Comparison of ENCODE assay signal across 13 cellular contexts in the genomic region with DNA sequence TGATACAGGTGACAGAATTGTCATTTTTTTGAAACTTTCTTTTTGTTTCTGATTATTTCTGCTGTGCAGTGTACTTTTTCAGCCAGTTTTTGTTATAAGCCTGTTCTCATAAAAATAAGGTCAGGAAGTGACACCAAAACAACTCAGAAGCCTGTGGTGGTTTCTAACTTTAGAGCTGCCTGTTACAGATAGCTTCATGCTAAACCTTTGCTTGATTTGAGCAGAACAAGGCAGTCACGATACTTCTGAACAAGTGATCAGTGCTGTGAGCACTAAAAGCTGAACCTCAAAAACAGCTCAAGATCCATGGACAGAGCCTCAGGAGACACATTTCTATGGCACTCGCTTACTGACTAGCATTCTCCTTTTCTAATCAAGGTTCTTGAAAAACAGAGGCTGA.
A peak's percentile ranks its signal among the peaks of the same experiment; 100 is the strongest.
DNase-seq lines count a peak whose midpoint lies in the region; ATAC-seq, FAIRE-seq and TF ChIP-seq lines count a peak whose summit lies in the region.
"Had no signal": no experiment of that assay in that cellular context is flagged by ENCODE, and none has a peak within 500 bp of the region (broad histone marks: within the 10 kb centered on the region; RNA-seq: fewer than 3 reads in every experiment).

No MANE protein-coding gene starts in this region.

- H3K4me1 ChIP-seq in mucosa of descending colon (ENCODE audit: low read depth) (no peaks in the 10 kb centered on the region), Caco-2 (no peaks in the 10 kb centered on the region)

- TF ChIP-seq POLR2A in GM12891 (IDR thresholded peaks at IDR 0.05; ENCODE audit: low read depth, low read length), result no peak

- POLR2A ChIA-PET in Caco-2 (lab: Charles Lee), result no interaction called here

- intact Hi-C loops in mucosa of descending colon (cut with DNase I, micrococcal nuclease), result no loop called here
- intact Hi-C loops in Caco-2 (cut with micrococcal nuclease; ENCODE audit: unreplicated experiment), result no loop called here

- H3K4me3 ChIP-seq in mucosa of descending colon (no peak overlapping the region), Caco-2 (ENCODE audit: low read depth, low read length) (no peak overlapping the region)

- CTCF ChIA-PET in Caco-2 (lab: Charles Lee), result no interaction called here

- TF ChIP-seq CTCF in mucosa of descending colon (IDR thresholded peaks at IDR 0.05) (no peak), Caco-2 (IDR thresholded peaks at IDR 0.05; ENCODE audit: insufficient read depth in 1 of 2, low read depth in 1 of 2, low read length in 1 of 2, severe bottlenecking in 1 of 2, unreplicated experiment in 1 of 2) (no peak)

- peaks cover 23% of the 10 kb centered on the region for H3K36me3 Mint-ChIP-seq in T-helper 2 cell treated with Interferon-gamma antibody and Interleukin-4, amounts not matched to agents 5 μg/mL and 100 μg/mL, for 36 hours (ENCODE audit: low read depth)
- H3K36me3 Mint-ChIP-seq in Caco-2 (ENCODE audit: insufficient read depth, unreplicated experiment), result peaks cover under 1% of the 10 kb centered on the region

- H3K27me3 Mint-ChIP-seq in T-helper 2 cell treated with Interferon-gamma antibody and Interleukin-4, amounts not matched to agents 5 μg/mL and 100 μg/mL, for 36 hours (ENCODE audit: low read depth), result no peaks in the 10 kb centered on the region
- H3K27me3 Mint-ChIP-seq in Caco-2 (ENCODE audit: insufficient read depth, unreplicated experiment), result no peaks in the 10 kb centered on the region

- peak; percentile 85 for FAIRE-seq in GM12891 (lab: Jason Lieb, UNC)
- FAIRE-seq: GM12892 had no signal

- no peaks in the 10 kb centered on the region; the same call in 1 of the 2 replicates for H3K27me3 ChIP-seq in Caco-2 (replicated peaks; ENCODE audit: control insufficient read depth, insufficient read depth, low read length)

- BruUV-seq in Caco-2 (replicated peaks; lab: Mats Ljungman, UMichigan), result no TSS peak

- peak overlapping the region; percentile 87 for H3K27ac Mint-ChIP-seq in T-helper 2 cell treated with Interferon-gamma antibody and Interleukin-4, amounts not matched to agents 5 μg/mL and 100 μg/mL, for 36 hours
- H3K27ac Mint-ChIP-seq in Caco-2 (ENCODE audit: unreplicated experiment), result no peak overlapping the region

- H3K9me3 ChIP-seq in mucosa of descending colon (no peaks in the 10 kb centered on the region), Caco-2 (no peaks in the 10 kb centered on the region)

- ATAC-seq in GM21723 (IDR thresholded peaks at IDR 0.05; ENCODE audit: unreplicated experiment) (peak; percentile 75), mucosa of descending colon (peak; percentile 66)

- peaks cover 66% of the 10 kb centered on the region for H3K4me1 Mint-ChIP-seq in T-helper 2 cell treated with Interferon-gamma antibody and Interleukin-4, amounts not matched to agents 5 μg/mL and 100 μg/mL, for 36 hours (ENCODE audit: low read depth)
- no peaks in the 10 kb centered on the region for H3K4me1 Mint-ChIP-seq in Caco-2 (ENCODE audit: low read depth, unreplicated experiment)

- H3K4me3 Mint-ChIP-seq in T-helper 2 cell treated with Interferon-gamma antibody and Interleukin-4, amounts not matched to agents 5 μg/mL and 100 μg/mL, for 36 hours, result peak overlapping the region; percentile 69
- no peak overlapping the region for H3K4me3 Mint-ChIP-seq in Caco-2 (ENCODE audit: unreplicated experiment)

- no peak for DNase-seq in GM12891 (ENCODE audit: insufficient read length, low spot score)
- no peak for DNase-seq in T-helper 2 cell treated with Interferon-gamma antibody and Interleukin-4, amounts not matched to agents 5 μg/mL and 100 μg/mL, for 36 hours (ENCODE audit: low spot score)
- no peak for DNase-seq in mucosa of descending colon
- no peak for DNase-seq in Caco-2
- DNase-seq in cerebellar cortex (ENCODE audit: low spot score), result no peak
- DNase-seq in SIG-M5 (lab: John Stamatoyannopoulos, UW), result no peak
- DNase-seq in iPS-NIHi11 (ENCODE audit: low spot score), result no peak
- DNase-seq: activated CD8-positive, alpha-beta memory T cell treated with anti-CD3 and anti-CD28 coated beads for 24 hours; midbrain; NCI-H1436 treated with DMSO at 0.1 percent for 48 hours; SW 1271 had no signal

- H3K36me3 ChIP-seq in mucosa of descending colon (ENCODE audit: low read depth) (no peaks in the 10 kb centered on the region), Caco-2 (ENCODE audit: control insufficient read depth, insufficient read depth, low read length) (no peaks in the 10 kb centered on the region)

- H3K9me3 Mint-ChIP-seq in T-helper 2 cell treated with Interferon-gamma antibody and Interleukin-4, amounts not matched to agents 5 μg/mL and 100 μg/mL, for 36 hours, result no peaks in the 10 kb centered on the region
- no peaks in the 10 kb centered on the region for H3K9me3 Mint-ChIP-seq in Caco-2 (ENCODE audit: unreplicated experiment)

TF ChIP-seq in GM12891, 5 proteins besides CTCF, POLR2A, EP300 and RAD21:
- TF ChIP-seq PAX5 (IDR thresholded peaks at IDR 0.05; ENCODE audit: insufficient read depth, low read length, severe bottlenecking) (no peak), SPI1 (IDR thresholded peaks at IDR 0.05; ENCODE audit: low read depth, low read length) (no peak), POU2F2 (IDR thresholded peaks at IDR 0.05; ENCODE audit: low read depth, low read length) (no peak), POLR2AphosphoS5 (IDR thresholded peaks at IDR 0.05; ENCODE audit: low read depth, low read length) (no peak)
